Comparison of ENCODE assay signal across 15 cellular contexts in genomic region chr20:58439974-58440767, GRCh38. TPM values are rescaled to one million over a fixed set of nuclear protein-coding genes. Genes with fewer than 3 reads are reported as not detected.
DNase-seq lines count a peak whose midpoint lies in the region; ATAC-seq lines count a peak whose summit lies in the region.
"Had no signal": no experiment of that assay in that cellular context is flagged by ENCODE, and none has a peak within 500 bp of the region (broad histone marks: within the 10 kb centered on the region; RNA-seq: fewer than 3 reads in every experiment).

No MANE protein-coding gene starts in this region.

- DNase-seq in activated CD4-positive, alpha-beta T cell treated with anti-CD3 and anti-CD28 coated beads for 36 hours: no peak
- DNase-seq in activated CD4-positive, alpha-beta T cell treated with anti-CD3 and anti-CD28 coated beads, Interleukin-2, amount 10 ng/mL, durations not matched to agents 24 days and 14 days: no peak
- no peak for DNase-seq in activated naive CD8-positive, alpha-beta T cell treated with anti-CD3 and anti-CD28 coated beads, Interleukin-2, amount 50 U/mL, for 24 hours
- DNase-seq in sciatic nerve (ENCODE audit: low spot score) (no peak), NCI-H146 treated with DMSO at 0.1 percent for 48 hours (lab: John Stamatoyannopoulos, UW; ENCODE audit: unreplicated experiment) (no peak)
- DNase-seq in stimulated activated CD4-positive, alpha-beta T cell treated with anti-CD3 and anti-CD28 coated beads, Interleukin-2, amount 100 ng/mL, for 48 hours: no peak
- DNase-seq: activated CD4-positive, alpha-beta T cell treated with anti-CD3 and anti-CD28 coated beads for 4 hours; activated T-cell treated with anti-CD3 and anti-CD28 coated beads, Interleukin-2, amount 50 U/mL, for 4 hours; CD8-positive, alpha-beta T cell; immature natural killer cell; NCI-H2081 treated with DMSO at 0.1 percent for 48 hours had no signal

- H3K36me3 Mint-ChIP-seq in activated CD4-positive, alpha-beta T cell treated with anti-CD3 and anti-CD28 coated beads for 36 hours (ENCODE audit: low read depth): peaks cover 25% of the 10 kb centered on the region
- peaks cover 54% of the 10 kb centered on the region for H3K36me3 Mint-ChIP-seq in activated CD4-positive, alpha-beta T cell treated with anti-CD3 and anti-CD28 coated beads, Interleukin-2, amount 10 ng/mL, durations not matched to agents 24 days and 14 days (ENCODE audit: low read depth)
- H3K36me3 Mint-ChIP-seq in activated naive CD8-positive, alpha-beta T cell treated with anti-CD3 and anti-CD28 coated beads, Interleukin-2, amount 50 U/mL, for 24 hours (ENCODE audit: low read depth): peaks cover 40% of the 10 kb centered on the region

- peak overlapping the region; percentile 6 for H3K27ac ChIP-seq in iPS-18a (ENCODE audit: low read length)
- H3K27ac ChIP-seq: 22Rv1, RWPE1 had no signal

- H3K9ac ChIP-seq in iPS-18a (ENCODE audit: low read length): no peak overlapping the region

- peaks cover 22% of the 10 kb centered on the region for H3K4me1 ChIP-seq in iPS-18a (ENCODE audit: control insufficient read depth, low read depth, low read length)

- no peak overlapping the region for H3K4me3 ChIP-seq in iPS-18a (ENCODE audit: low read length)

- POLR2A ChIA-PET in activated CD4-positive, alpha-beta T cell treated with anti-CD3 and anti-CD28 coated beads for 36 hours (lab: Charles Lee): no interaction called here

- H3K4me1 Mint-ChIP-seq in activated CD4-positive, alpha-beta T cell treated with anti-CD3 and anti-CD28 coated beads for 36 hours: peaks cover 25% of the 10 kb centered on the region
- peaks cover 30% of the 10 kb centered on the region for H3K4me1 Mint-ChIP-seq in activated CD4-positive, alpha-beta T cell treated with anti-CD3 and anti-CD28 coated beads, Interleukin-2, amount 10 ng/mL, durations not matched to agents 24 days and 14 days
- peaks cover 64% of the 10 kb centered on the region for H3K4me1 Mint-ChIP-seq in activated naive CD8-positive, alpha-beta T cell treated with anti-CD3 and anti-CD28 coated beads, Interleukin-2, amount 50 U/mL, for 24 hours

- H3K9me3 Mint-ChIP-seq in activated CD4-positive, alpha-beta T cell treated with anti-CD3 and anti-CD28 coated beads for 36 hours (ENCODE audit: low read depth): no peaks in the 10 kb centered on the region
- H3K9me3 Mint-ChIP-seq in activated CD4-positive, alpha-beta T cell treated with anti-CD3 and anti-CD28 coated beads, Interleukin-2, amount 10 ng/mL, durations not matched to agents 24 days and 14 days: no peaks in the 10 kb centered on the region
- no peaks in the 10 kb centered on the region for H3K9me3 Mint-ChIP-seq in activated naive CD8-positive, alpha-beta T cell treated with anti-CD3 and anti-CD28 coated beads, Interleukin-2, amount 50 U/mL, for 24 hours
- H3K9me3 Mint-ChIP-seq: activated T-cell treated with anti-CD3 and anti-CD28 coated beads, Interleukin-2, amount 50 U/mL, for 4 hours; CD8-positive, alpha-beta T cell; immature natural killer cell had no signal

- CTCF ChIA-PET in activated CD4-positive, alpha-beta T cell treated with anti-CD3 and anti-CD28 coated beads for 36 hours (lab: Charles Lee): interaction anchor here (0.6 to 1.2 kb wide), 4 partner anchors 21 to 240 kb away, joined by 3 read pairs; no protein-coding TSS in a partner anchor

- no peak for ATAC-seq in activated CD4-positive, alpha-beta T cell treated with anti-CD3 and anti-CD28 coated beads for 36 hours
- no peak for ATAC-seq in activated naive CD8-positive, alpha-beta T cell treated with anti-CD3 and anti-CD28 coated beads, Interleukin-2, amount 50 U/mL, for 24 hours
- ATAC-seq in sciatic nerve (peak; percentile 58), HG02678 (IDR thresholded peaks at IDR 0.05; ENCODE audit: unreplicated experiment) (no peak)
- ATAC-seq: activated T-cell treated with anti-CD3 and anti-CD28 coated beads, Interleukin-2, amount 50 U/mL, for 4 hours; CD8-positive, alpha-beta T cell had no signal

- no peaks in the 10 kb centered on the region for H3K27me3 Mint-ChIP-seq in activated CD4-positive, alpha-beta T cell treated with anti-CD3 and anti-CD28 coated beads for 36 hours
- H3K27me3 Mint-ChIP-seq in activated CD4-positive, alpha-beta T cell treated with anti-CD3 and anti-CD28 coated beads, Interleukin-2, amount 10 ng/mL, durations not matched to agents 24 days and 14 days: no peaks in the 10 kb centered on the region
- H3K27me3 Mint-ChIP-seq in activated naive CD8-positive, alpha-beta T cell treated with anti-CD3 and anti-CD28 coated beads, Interleukin-2, amount 50 U/mL, for 24 hours: no peaks in the 10 kb centered on the region

- H3K4me3 Mint-ChIP-seq in activated CD4-positive, alpha-beta T cell treated with anti-CD3 and anti-CD28 coated beads for 36 hours: no peak overlapping the region
- no peak overlapping the region for H3K4me3 Mint-ChIP-seq in activated CD4-positive, alpha-beta T cell treated with anti-CD3 and anti-CD28 coated beads, Interleukin-2, amount 10 ng/mL, durations not matched to agents 24 days and 14 days
- no peak overlapping the region for H3K4me3 Mint-ChIP-seq in activated naive CD8-positive, alpha-beta T cell treated with anti-CD3 and anti-CD28 coated beads, Interleukin-2, amount 50 U/mL, for 24 hours
- H3K4me3 Mint-ChIP-seq: activated T-cell treated with anti-CD3 and anti-CD28 coated beads, Interleukin-2, amount 50 U/mL, for 4 hours; CD8-positive, alpha-beta T cell; immature natural killer cell had no signal

- no peaks in the 10 kb centered on the region for H3K9me3 ChIP-seq in iPS-18a (ENCODE audit: control insufficient read depth, low read depth, low read length)

- no peaks in the 10 kb centered on the region for H3K27me3 ChIP-seq in iPS-18a (ENCODE audit: control insufficient read depth, insufficient read depth, low read length)

- H3K27ac Mint-ChIP-seq in activated CD4-positive, alpha-beta T cell treated with anti-CD3 and anti-CD28 coated beads for 36 hours: peak overlapping the region; percentile 12
- H3K27ac Mint-ChIP-seq in activated CD4-positive, alpha-beta T cell treated with anti-CD3 and anti-CD28 coated beads, Interleukin-2, amount 10 ng/mL, durations not matched to agents 24 days and 14 days: no peak overlapping the region
- H3K27ac Mint-ChIP-seq in activated naive CD8-positive, alpha-beta T cell treated with anti-CD3 and anti-CD28 coated beads, Interleukin-2, amount 50 U/mL, for 24 hours: peak overlapping the region; percentile 27

- peaks cover 14% of the 10 kb centered on the region for H3K36me3 ChIP-seq in iPS-18a (ENCODE audit: control insufficient read depth, low read depth, low read length)

- intact Hi-C loops in activated CD4-positive, alpha-beta T cell treated with anti-CD3 and anti-CD28 coated beads for 36 hours (cut with DNase I, micrococcal nuclease): loop anchor here in 1 of 2 experiments (5.0 kb wide), 1 partner anchor 33 kb away; no protein-coding TSS in a partner anchor
- intact Hi-C loops in activated CD4-positive, alpha-beta T cell treated with anti-CD3 and anti-CD28 coated beads, Interleukin-2, amount 10 ng/mL, durations not matched to agents 24 days and 14 days (cut with micrococcal nuclease): loop anchor here (10.0 kb wide), 1 partner anchor 125 kb away; no protein-coding TSS in a partner anchor
- intact Hi-C loops in sciatic nerve (cut with DNase I): no loop called here

RNA-seq across cellular contexts. Expression of gene VAPB, which starts 51.1 kb away (rescaled TPM):
- 10 to 100 TPM; 43.9 to 54.5 TPM for total RNA-seq in activated CD4-positive, alpha-beta T cell treated with anti-CD3 and anti-CD28 coated beads for 36 hours
- 35.0 and 36.5 TPM in 2 replicates for total RNA-seq in activated CD4-positive, alpha-beta T cell treated with anti-CD3 and anti-CD28 coated beads, Interleukin-2, amount 10 ng/mL, durations not matched to agents 24 days and 14 days
- 51.1 TPM for total RNA-seq in sciatic nerve
